Comparison of ENCODE assay signal across 8 cellular contexts in the genomic region with DNA sequence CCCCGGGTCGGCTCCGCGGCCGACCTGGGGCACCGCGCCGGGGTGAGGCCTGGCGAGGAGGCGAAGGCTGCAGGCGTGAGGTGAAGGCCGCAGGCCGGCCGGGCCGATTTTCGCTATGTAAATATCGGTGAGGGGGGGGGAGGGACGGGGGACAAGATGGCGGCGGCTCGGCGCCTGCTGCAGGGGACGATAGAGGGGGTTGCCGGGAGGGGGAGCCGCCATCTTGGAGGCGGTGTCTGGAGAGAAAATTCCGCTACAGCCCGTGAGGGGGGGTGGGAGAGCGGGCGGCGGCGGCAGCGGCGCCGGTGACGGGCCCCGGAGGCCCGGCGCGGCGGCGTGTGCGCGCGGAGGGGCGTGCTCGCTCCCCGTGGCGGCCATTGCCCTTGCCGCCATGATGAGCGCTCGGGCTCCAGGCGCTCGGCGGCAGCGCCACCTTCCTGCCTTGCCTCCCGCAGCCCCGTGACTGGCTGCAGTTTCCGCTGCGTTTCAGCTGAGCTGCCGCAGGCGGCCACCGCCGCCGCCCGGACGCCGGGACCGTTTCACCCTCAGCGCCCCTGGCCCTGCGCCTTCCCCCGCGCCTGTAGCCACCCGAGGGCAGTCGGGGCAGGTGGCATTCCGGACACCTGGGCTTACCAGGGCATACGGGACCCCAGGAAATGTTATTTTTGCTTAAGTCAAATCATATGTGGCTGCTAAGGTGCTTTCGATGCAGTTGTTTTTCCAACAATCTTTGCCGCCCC. TPM values are rescaled to one million over a fixed set of nuclear protein-coding genes. Genes with fewer than 3 reads are reported as not detected.
DNase-seq lines count a peak whose midpoint lies in the region; ATAC-seq and TF ChIP-seq lines count a peak whose summit lies in the region.

No MANE protein-coding gene starts in this region.

- TF ChIP-seq CTCF in AG10803 (conservative IDR thresholded peaks at IDR 0.05; ENCODE audit: low read length) (peak; percentile 34), chondrocyte (IDR thresholded peaks at IDR 0.05) (peak; percentile 77)

- H3K4me1 Mint-ChIP-seq in chondrocyte (ENCODE audit: low read depth) = peaks cover 80% of the 10 kb centered on the region

- peak overlapping the region; percentile 85 for H3K4me3 Mint-ChIP-seq in chondrocyte (ENCODE audit: unreplicated experiment)

- H3K9me3 Mint-ChIP-seq in chondrocyte (ENCODE audit: low read depth) = no peaks in the 10 kb centered on the region

- H3K27me3 ChIP-seq in layer of hippocampus (ENCODE audit: control insufficient read depth, insufficient read depth, low read length) = no peaks in the 10 kb centered on the region

- H3K27ac Mint-ChIP-seq in chondrocyte (ENCODE audit: unreplicated experiment) = peak overlapping the region; percentile 96

- ATAC-seq in GM18907 (IDR thresholded peaks at IDR 0.05; ENCODE audit: unreplicated experiment) (peak; percentile 76), HG03139 (IDR thresholded peaks at IDR 0.05; ENCODE audit: unreplicated experiment) (peak; percentile 64)

- no peaks in the 10 kb centered on the region for H3K27me3 Mint-ChIP-seq in chondrocyte (ENCODE audit: low read depth)

- peak; percentile 89 for DNase-seq in AG10803 (ENCODE audit: low read depth)
- DNase-seq in NCI-H345 (lab: John Stamatoyannopoulos, UW) = peak; percentile 89
- DNase-seq in activated CD4-positive, alpha-beta T cell treated with anti-CD3 and anti-CD28 coated beads for 24 hours (ENCODE audit: low read depth in 2 of 2) = peak; percentile 62 to 83
- DNase-seq in chondrocyte (ENCODE audit: low spot score) = peak; percentile 95
- peak; percentile 68 to 87 for DNase-seq in stimulated activated CD4-positive, alpha-beta T cell treated with anti-CD3 and anti-CD28 coated beads, Interleukin-1b, Interleukin-23, amount 100 ng/mL, for 4 hours (ENCODE audit: low read depth in 2 of 2)

- H3K27ac ChIP-seq in layer of hippocampus (ENCODE audit: low read depth, low read length) = peak overlapping the region; percentile 88

- H3K36me3 Mint-ChIP-seq in chondrocyte (ENCODE audit: low read depth) = peaks cover 8% of the 10 kb centered on the region

- peak overlapping the region; percentile 74 for H3K4me3 ChIP-seq in AG10803 (ENCODE audit: low read length)

RNA-seq across cellular contexts. Expression of gene ZFX, which starts 0.7 kb away (rescaled TPM):
- total RNA-seq in chondrocyte = 70.4 to 75.3 TPM (median 72.8 TPM) in 3 replicates

Comparison
In these comparisons a context has a peak if more than half of its experiments do, and no peak if none do; other contexts are left out.
1. Peak in every context shown above with its lines: DNase-seq, ATAC-seq, H3K4me3 ChIP-seq and H3K27ac ChIP-seq.